Comparison of ENCODE assay signal across 9 cellular contexts in genomic region chr22:39496131-39496838, GRCh38. TPM values are rescaled to one million over a fixed set of nuclear protein-coding genes. Genes with fewer than 3 reads are reported as not detected.
DNase-seq lines count a peak whose midpoint lies in the region; ATAC-seq and TF ChIP-seq lines count a peak whose summit lies in the region.
"Had no signal": no experiment of that assay in that cellular context is flagged by ENCODE, and none has a peak within 500 bp of the region (broad histone marks: within the 10 kb centered on the region; RNA-seq: fewer than 3 reads in every experiment).

No MANE protein-coding gene starts in this region.

- 36 to 37% methylated on average over 13 of the region's 13 CpGs for WGBS in lower leg skin, 2 donors

- intact Hi-C loops in lower leg skin (cut with DNase I; ENCODE audit: low total_unique reads): no loop called here

- no peak overlapping the region for H3K4me3 ChIP-seq in lower leg skin (ENCODE audit: low read depth, poor library complexity, severe bottlenecking)
- H3K4me3 ChIP-seq: BLaER1 treated with 17β-estradiol and CSF1 and Interleukin-3, amounts not matched to agents 10 nM and 100 nM had no signal

- peak; percentile 73 to 81 for ATAC-seq in activated CD4-positive, CD25-positive, alpha-beta regulatory T cell treated with anti-CD3 and anti-CD28 coated beads, Interleukin-2, amount 50 U/mL, for 24 hours
- ATAC-seq in HG03159 (IDR thresholded peaks at IDR 0.05; ENCODE audit: unreplicated experiment): no peak

- peak; percentile 68 for DNase-seq in NCI-H1436 (lab: John Stamatoyannopoulos, UW)
- no peak for DNase-seq in NCI-H1436 treated with DMSO at 0.1 percent for 48 hours (lab: John Stamatoyannopoulos, UW)
- peak; percentile 56 to 58 for DNase-seq in NCI-H1930 (lab: John Stamatoyannopoulos, UW)
- DNase-seq in lower leg skin (ENCODE audit: low spot score in 2 of 2): peak; percentile 57 to 95
- DNase-seq in stimulated activated CD4-positive, alpha-beta T cell treated with anti-CD3 and anti-CD28 coated beads, TNF-alpha, amount 100 ng/mL, for 24 hours (ENCODE audit: low read depth in 3 of 3): peak; percentile 29 to 61 (median 39)

- TF ChIP-seq CTCF in lower leg skin (IDR thresholded peaks at IDR 0.05): peak in 1 of 3 donors; percentile 44

- TF ChIP-seq POLR2A in lower leg skin (IDR thresholded peaks at IDR 0.05): no peak

- peak overlapping the region; percentile 89 for H3K27ac ChIP-seq in cingulate gyrus (ENCODE audit: low read depth, low read length)

RNA-seq across cellular contexts. Expression of gene MIEF1, which starts 5.8 kb away (rescaled TPM):
- total RNA-seq in lower leg skin: 10 to 100 TPM; 12.8 to 27.1 (median 20.2) TPM

RNA-seq across cellular contexts. Expression of gene ATF4, which starts 24.1 kb away (rescaled TPM):
- total RNA-seq in lower leg skin: 100 to 1,000 TPM; 214 to 336 (median 309) TPM

RNA-seq across cellular contexts. Expression of gene RPS19BP1, which starts 36.3 kb away (rescaled TPM):
- 100 to 1,000 TPM in 3 of 4 donors, 10 to 100 TPM in 1; 93.4 to 157 (median 121) TPM for total RNA-seq in lower leg skin

RNA-seq across cellular contexts. Expression of gene MGAT3, which starts 39.5 kb away (rescaled TPM):
- 1 to 10 TPM; 1.2 to 5.5 (median 3.2) TPM for total RNA-seq in lower leg skin
